In genomic region chr18:27735117-27735516, GRCh38 we compare ENCODE assay signal across 24 cellular contexts.
"Had no signal": no experiment of that assay in that cellular context is flagged by ENCODE, and none has a peak within 500 bp of the region (broad histone marks: within the 10 kb centered on the region; RNA-seq: fewer than 3 reads in every experiment).

No MANE protein-coding gene starts in this region.

- H3K27me3 Mint-ChIP-seq: activated B cell treated with CpG ODN at 0.5 μM for 24 hours; activated CD4-positive, alpha-beta T cell treated with anti-CD3 and anti-CD28 coated beads for 36 hours; activated naive CD8-positive, alpha-beta T cell treated with anti-CD3 and anti-CD28 coated beads for 36 hours; activated T-cell treated with anti-CD3 and anti-CD28 coated beads, Interleukin-2, amount 50 U/mL, for 24 hours; naive thymus-derived CD8-positive, alpha-beta T cell; progenitor cell of endocrine pancreas; T-helper 17 cell had no signal

- DNase-seq: activated B cell treated with CpG ODN at 0.5 μM for 24 hours; activated CD4-positive, alpha-beta T cell treated with anti-CD3 and anti-CD28 coated beads for 36 hours; activated CD4-positive, alpha-beta T cell treated with anti-CD3 and anti-CD28 coated beads, Interleukin-2, amount 50 U/mL, for 4 hours; activated CD8-positive, alpha-beta memory T cell treated with anti-CD3 and anti-CD28 coated beads for 24 hours; activated CD8-positive, alpha-beta memory T cell treated with anti-CD3 and anti-CD28 coated beads, Interleukin-2, amount 50 U/mL, for 4 hours; activated naive CD4-positive, alpha-beta T cell treated with Interleukin-2 at 50 U/mL for 16 hours; activated naive CD8-positive, alpha-beta T cell treated with anti-CD3 and anti-CD28 coated beads for 36 hours; activated T-cell treated with anti-CD3 and anti-CD28 coated beads, Interleukin-2, amount 50 U/mL, for 24 hours; amygdala; cerebellar nuclear complex; kidney glomerular epithelial cell; left ventricle myocardium superior; mammary epithelial cell; naive thymus-derived CD8-positive, alpha-beta T cell; retina; spleen; stimulated activated CD4-positive, alpha-beta T cell treated with anti-CD3 and anti-CD28 coated beads, Interleukin-4, amount 100 ng/mL, for 1 hour; stimulated activated naive CD4-positive, alpha-beta T cell treated with Interleukin-2 at 50 U/mL for 16 hours; T-helper 17 cell; upper lobe of left lung had no signal

- H3K36me3 Mint-ChIP-seq: activated naive CD8-positive, alpha-beta T cell treated with anti-CD3 and anti-CD28 coated beads for 36 hours; naive thymus-derived CD8-positive, alpha-beta T cell had no signal

- H3K9me3 ChIP-seq: upper lobe of left lung had no signal

- H3K27me3 ChIP-seq: spleen, upper lobe of left lung had no signal

- H3K4me3 Mint-ChIP-seq: activated B cell treated with CpG ODN at 0.5 μM for 24 hours; activated CD4-positive, alpha-beta T cell treated with anti-CD3 and anti-CD28 coated beads for 36 hours; activated naive CD8-positive, alpha-beta T cell treated with anti-CD3 and anti-CD28 coated beads for 36 hours; activated T-cell treated with anti-CD3 and anti-CD28 coated beads, Interleukin-2, amount 50 U/mL, for 24 hours; mesothelial cell of epicardium; naive thymus-derived CD8-positive, alpha-beta T cell; T-helper 17 cell had no signal

- H3K9me3 Mint-ChIP-seq: activated B cell treated with CpG ODN at 0.5 μM for 24 hours had no signal

- H3K4me3 ChIP-seq: coronary artery, spleen, upper lobe of left lung had no signal

- H3K27ac ChIP-seq: coronary artery, epithelial cell of prostate, spleen, upper lobe of left lung had no signal

- H3K36me3 ChIP-seq: spleen, upper lobe of left lung had no signal

- H3K4me1 ChIP-seq: spleen, upper lobe of left lung had no signal

- ATAC-seq: activated CD4-positive, alpha-beta T cell treated with anti-CD3 and anti-CD28 coated beads for 36 hours; left ventricle myocardium superior; naive thymus-derived CD8-positive, alpha-beta T cell; T-helper 17 cell had no signal

- H3K4me1 Mint-ChIP-seq: activated B cell treated with CpG ODN at 0.5 μM for 24 hours; activated CD4-positive, alpha-beta T cell treated with anti-CD3 and anti-CD28 coated beads for 36 hours; activated naive CD8-positive, alpha-beta T cell treated with anti-CD3 and anti-CD28 coated beads for 36 hours; mesothelial cell of epicardium; naive thymus-derived CD8-positive, alpha-beta T cell; T-helper 17 cell had no signal

- H3K27ac Mint-ChIP-seq: activated B cell treated with CpG ODN at 0.5 μM for 24 hours; activated CD4-positive, alpha-beta T cell treated with anti-CD3 and anti-CD28 coated beads for 36 hours; activated naive CD8-positive, alpha-beta T cell treated with anti-CD3 and anti-CD28 coated beads for 36 hours; activated T-cell treated with anti-CD3 and anti-CD28 coated beads, Interleukin-2, amount 50 U/mL, for 24 hours; mesothelial cell of epicardium; naive thymus-derived CD8-positive, alpha-beta T cell; progenitor cell of endocrine pancreas; T-helper 17 cell had no signal
